In the genomic region with DNA sequence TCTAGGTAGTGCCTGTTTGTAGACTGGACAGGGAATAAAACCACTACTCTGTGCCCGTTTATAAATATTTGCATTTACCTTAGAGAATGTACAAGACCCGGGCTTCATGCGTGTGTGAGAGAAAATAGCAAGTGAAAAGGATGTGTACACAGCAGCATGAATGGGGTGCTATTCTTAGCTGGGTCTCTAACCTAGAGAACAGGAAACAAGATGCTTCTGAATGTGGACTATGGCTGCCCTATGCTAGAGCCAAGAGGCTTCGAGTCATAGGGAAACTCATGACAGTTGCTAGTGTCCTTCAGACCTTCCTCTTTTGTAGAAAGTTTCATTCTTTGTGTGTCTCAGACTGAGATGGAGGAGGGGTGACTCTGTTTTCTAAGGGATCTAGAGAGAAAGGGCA, we compare ENCODE assay signal across 9 cellular contexts. TPM values are rescaled to one million over a fixed set of nuclear protein-coding genes. Genes with fewer than 3 reads are reported as not detected.
A peak's percentile ranks its signal among the peaks of the same experiment; 100 is the strongest.
DNase-seq lines count a peak whose midpoint lies in the region; ATAC-seq and TF ChIP-seq lines count a peak whose summit lies in the region.
"Not testable (repeated sequence)": the region's sequence is repeated elsewhere in the genome, so short reads cannot be mapped to it uniquely, and the experiment has no call there.
"Had no signal": no experiment of that assay in that cellular context is flagged by ENCODE, and none has a peak within 500 bp of the region (broad histone marks: within the 10 kb centered on the region; RNA-seq: fewer than 3 reads in every experiment).

No MANE protein-coding gene starts in this region.

- not testable (repeated sequence) for H3K36me3 ChIP-seq in left lung, upper lobe of left lung

- not testable (repeated sequence) for H3K27ac ChIP-seq in left lung, upper lobe of left lung

- H3K9me3 ChIP-seq in left lung, upper lobe of left lung: not testable (repeated sequence)

- ATAC-seq in GM18520 (IDR thresholded peaks at IDR 0.05; ENCODE audit: unreplicated experiment) (peak; percentile 97), GM19455 (IDR thresholded peaks at IDR 0.05; ENCODE audit: unreplicated experiment) (peak; percentile 99), HG02571 (IDR thresholded peaks at IDR 0.05; ENCODE audit: unreplicated experiment) (peak; percentile 97), HG03045 (IDR thresholded peaks at IDR 0.05; ENCODE audit: unreplicated experiment) (peak; percentile 98), HG03460 (IDR thresholded peaks at IDR 0.05; ENCODE audit: unreplicated experiment) (peak; percentile 99), left lung (peak; percentile 94), upper lobe of left lung (ENCODE audit: low FRiP score in 2 of 2) (peak; percentile 85 to 88)
- peak; percentile 89 to 96 for ATAC-seq in activated T-cell treated with anti-CD3 and anti-CD28 coated beads, Interleukin-2, amount 50 U/mL, for 72 hours (replicated peaks in 1 of 2)

- not testable (repeated sequence) for TF ChIP-seq POLR2A in upper lobe of left lung (IDR thresholded peaks at IDR 0.05)

- H3K4me3 Mint-ChIP-seq in activated T-cell treated with anti-CD3 and anti-CD28 coated beads, Interleukin-2, amount 50 U/mL, for 72 hours, result not testable (repeated sequence)

- not testable (repeated sequence) for H3K36me3 Mint-ChIP-seq in activated T-cell treated with anti-CD3 and anti-CD28 coated beads, Interleukin-2, amount 50 U/mL, for 72 hours (ENCODE audit: insufficient read depth in 2 of 2)

- not testable (repeated sequence) for H3K27me3 ChIP-seq in left lung, upper lobe of left lung

- not testable (repeated sequence) for TF ChIP-seq EP300 in upper lobe of left lung (IDR thresholded peaks at IDR 0.05)

- not testable (repeated sequence) for TF ChIP-seq CTCF in left lung (IDR thresholded peaks at IDR 0.05); upper lobe of left lung (IDR thresholded peaks at IDR 0.05)

- not testable (repeated sequence) for H3K9me3 Mint-ChIP-seq in activated T-cell treated with anti-CD3 and anti-CD28 coated beads, Interleukin-2, amount 50 U/mL, for 72 hours

- not testable (repeated sequence) for H3K4me1 Mint-ChIP-seq in activated T-cell treated with anti-CD3 and anti-CD28 coated beads, Interleukin-2, amount 50 U/mL, for 72 hours (ENCODE audit: low read depth)

- H3K27ac Mint-ChIP-seq in activated T-cell treated with anti-CD3 and anti-CD28 coated beads, Interleukin-2, amount 50 U/mL, for 72 hours, result not testable (repeated sequence)

- H3K4me3 ChIP-seq in left lung, upper lobe of left lung: not testable (repeated sequence)

- 7 to 30% methylated on average over 2 to 3 of the region's 4 CpGs for WGBS in upper lobe of left lung, 2 donors

- not testable (repeated sequence) for DNase-seq in activated T-cell treated with anti-CD3 and anti-CD28 coated beads, Interleukin-2, amount 50 U/mL, for 72 hours; left lung; upper lobe of left lung

- intact Hi-C loops in left lung (cut with DNase I), result not testable (repeated sequence)

- not testable (repeated sequence) for H3K4me1 ChIP-seq in left lung, upper lobe of left lung

- not testable (repeated sequence) for H3K27me3 Mint-ChIP-seq in activated T-cell treated with anti-CD3 and anti-CD28 coated beads, Interleukin-2, amount 50 U/mL, for 72 hours (ENCODE audit: low read depth)

RNA-seq across cellular contexts. Expression of a gene that starts 39.9 kb away (rescaled TPM):
- 10 to 100 TPM; 19.1 to 23.5 TPM for total RNA-seq in activated T-cell treated with anti-CD3 and anti-CD28 coated beads, Interleukin-2, amount 50 U/mL, for 72 hours
- total RNA-seq in left lung, result 10 to 100 TPM; 23.4 to 28.1 TPM
- total RNA-seq in upper lobe of left lung, result 10 to 100 TPM; 16.0 to 37.8 (median 35.8) TPM

RNA-seq across cellular contexts. Expression of a gene that starts 40.6 kb away (rescaled TPM):
- total RNA-seq in activated T-cell treated with anti-CD3 and anti-CD28 coated beads, Interleukin-2, amount 50 U/mL, for 72 hours, result 10 to 100 TPM; 34.6 to 58.1 TPM
- total RNA-seq in left lung (1 to 10 TPM; 1.1 to 1.4 TPM), upper lobe of left lung (1 to 10 TPM in 3 of 6 donors, under 1 TPM in 1, not detected in 2; 0.84 to 3.0 (median 1.6) TPM)
- total RNA-seq: bronchial epithelial cell had no signal

Comparison
In these comparisons a context has a peak if more than half of its experiments do, and no peak if none do; other contexts are left out.
1. RNA of a gene that starts 40.6 kb away (total RNA-seq): 34.6 to 58.1 TPM in activated T-cell treated with anti-CD3 and anti-CD28 coated beads, Interleukin-2, amount 50 U/mL, for 72 hours; 1.1 to 1.4 TPM in left lung and 0.84 to 3.0 TPM in upper lobe of left lung; every median in the first group is over 4 times any median in the second.
2. Peak in every context shown above with its lines, with median percentiles within 50 percentile points of each other: ATAC-seq.